In genomic region chr1:145978860-145979745, GRCh38 we compare ENCODE assay signal across 8 cellular contexts. TPM values are rescaled to one million over a fixed set of nuclear protein-coding genes. Genes with fewer than 3 reads are reported as not detected.
DNase-seq lines count a peak whose midpoint lies in the region; ATAC-seq and TF ChIP-seq lines count a peak whose summit lies in the region.

No MANE protein-coding gene starts in this region.

- peaks cover 34% of the 10 kb centered on the region for H3K4me1 Mint-ChIP-seq in nephron

- H3K27me3 Mint-ChIP-seq in nephron (ENCODE audit: low read depth) = no peaks in the 10 kb centered on the region

- DNase-seq in DMS53 (lab: John Stamatoyannopoulos, UW) (peak; percentile 99), IMR-90 (peak; percentile 100), RKO (ENCODE audit: low spot score) (peak; percentile 100), fibroblast of the conjunctiva (ENCODE audit: low read depth) (peak; percentile 100)
- peak; percentile 28 to 65 for DNase-seq in activated T-helper 1 cell treated with anti-CD3 and anti-CD28 coated beads, Interleukin-2, amount 50 U/mL, for 16 hours (ENCODE audit: low read depth in 1 of 2, low spot score in 1 of 2)

- peak overlapping the region; percentile 100 for H3K4ac ChIP-seq in IMR-90 (ENCODE audit: low read depth, low read length)

- peak overlapping the region; percentile 100 for H4K91ac ChIP-seq in IMR-90 (ENCODE audit: insufficient read depth, low read depth, low read length)

- no peaks in the 10 kb centered on the region for H3K36me3 Mint-ChIP-seq in nephron (ENCODE audit: low read depth)

- H2BK15ac ChIP-seq in IMR-90 (ENCODE audit: low read depth, low read length) = peak overlapping the region; percentile 97

- H3K9ac ChIP-seq in IMR-90 (ENCODE audit: low read depth, low read length) (peak overlapping the region; percentile 86), subcutaneous abdominal adipose tissue (ENCODE audit: low read length in 5 of 5) (peak overlapping the region; percentile 52 to 94 (median 74))

- peak; percentile 67; the same call in 1 of the 2 replicates for TF ChIP-seq POLR2A in IMR-90 (IDR thresholded peaks at IDR 0.05; ENCODE audit: low read depth, low read length)

- H3K27ac Mint-ChIP-seq in nephron = no peak overlapping the region

- no peaks in the 10 kb centered on the region for H3K27me3 ChIP-seq in IMR-90 (ENCODE audit: control insufficient read depth, insufficient read depth, low read length)
- no peaks in the 10 kb centered on the region for H3K27me3 ChIP-seq in subcutaneous abdominal adipose tissue (ENCODE audit: control insufficient read depth in 5 of 5, insufficient read depth in 4 of 5, low read length in 5 of 5)

- TF ChIP-seq CTCF in IMR-90 (conservative IDR thresholded peaks at IDR 0.05; ENCODE audit: low read depth, low read length) (no peak), nephron (IDR thresholded peaks at IDR 0.05; ENCODE audit: unreplicated experiment in 3 of 3) (peak; percentile 37 to 45 (median 38))

- H3K9me3 ChIP-seq in IMR-90 (ENCODE audit: control insufficient read depth, insufficient read depth, low read length) = no peaks in the 10 kb centered on the region
- H3K9me3 ChIP-seq in subcutaneous abdominal adipose tissue (ENCODE audit: control insufficient read depth in 5 of 5, low read length in 5 of 5) = no peaks in the 10 kb centered on the region

- dilution Hi-C loops in IMR-90 (cut with HindIII; ENCODE audit: low sequenced_read_pairs, unreplicated experiment) = no loop called here

- H2AK5ac ChIP-seq in IMR-90 (ENCODE audit: low read depth, low read length) = peak overlapping the region; percentile 99

- H4K8ac ChIP-seq in IMR-90 (ENCODE audit: low read depth in 2 of 2, low read length in 2 of 2) = peak overlapping the region; percentile 88 to 100

- no peaks in the 10 kb centered on the region for H4K20me1 ChIP-seq in IMR-90 (ENCODE audit: insufficient read depth, low read length)

- peak overlapping the region; percentile 98 for H2BK120ac ChIP-seq in IMR-90 (ENCODE audit: low read depth, low read length)

- CTCF ChIA-PET in IMR-90 (lab: Yijun Ruan, JAX) = interaction anchor here (0.6 to 3.4 kb wide), 8 partner anchors 13 to 134 kb away, joined by 3 to 29 read pairs (median 4); partner anchors contain the start of genes ANKRD34A, NUDT17, POLR3GL and RBM8A

- peak overlapping the region; percentile 79 for H3K4me2 ChIP-seq in IMR-90 (ENCODE audit: low read depth, low read length)

- H3K4me3 ChIP-seq in IMR-90 (ENCODE audit: insufficient read depth, low read depth, low read length) (peak overlapping the region; percentile 12; the same call in 1 of the 2 replicates), subcutaneous abdominal adipose tissue (ENCODE audit: low read depth in 1 of 5, low read length in 5 of 5) (peak overlapping the region; percentile 30 to 61 (median 49))

- peak overlapping the region; percentile 93 for H4K5ac ChIP-seq in IMR-90 (ENCODE audit: low read depth, low read length)

- TF ChIP-seq RAD21 in IMR-90 (IDR thresholded peaks at IDR 0.05; ENCODE audit: low read length) = no peak

- H3K23ac ChIP-seq in IMR-90 (ENCODE audit: low read depth, low read length) = peak overlapping the region; percentile 100

- 0% methylated on average over 1 of the region's 9 CpGs; no CpG with 5 or more reads in 1 of the 2 experiments for WGBS in IMR-90 (ENCODE audit: extremely low coverage in 2 of 2, insufficient read length in 1 of 2), 2 experiments

- ATAC-seq in GM21576 (IDR thresholded peaks at IDR 0.05; ENCODE audit: unreplicated experiment) (peak; percentile 81), IMR-90 (ENCODE audit: low read depth) (peak; percentile 94)

- H3K14ac ChIP-seq in IMR-90 (replicated peaks; ENCODE audit: low read depth, low read length) = peak overlapping the region; percentile 100

- peaks cover 0 to 12% of the 10 kb centered on the region in 2 experiments; a peak in 3 of 4 replicates for H3K79me1 ChIP-seq in IMR-90 (ENCODE audit: low read depth in 1 of 2, low read length in 2 of 2)

- intact Hi-C loops in IMR-90 (cut with micrococcal nuclease) = loop anchor here (1.0 kb wide), 1 partner anchor 16 kb away; no protein-coding TSS in a partner anchor

- POLR2A ChIA-PET in IMR-90 (lab: Charles Lee; ENCODE audit: unreplicated experiment) = interaction anchor here (0.5 to 2.4 kb wide), 9 partner anchors 9 to 53 kb away, joined by 3 to 11 read pairs (median 3); partner anchors contain the start of genes RBM8A and TXNIP

- no TSS peak for BruUV-seq in IMR-90 (replicated peaks; lab: Mats Ljungman, UMichigan)

- H3K36me3 ChIP-seq in IMR-90 (ENCODE audit: control insufficient read depth, insufficient read depth, low read length) (no peaks in the 10 kb centered on the region), subcutaneous abdominal adipose tissue (ENCODE audit: control insufficient read depth in 5 of 5, insufficient read depth in 5 of 5, low read length in 5 of 5) (peaks cover 0 to 5% (median 0%) of the 10 kb centered on the region in 5 donors)

- in situ Hi-C loops in IMR-90 (cut with MboI; ENCODE audit: low sequenced_read_pairs) = no loop called here

- H3K56ac ChIP-seq in IMR-90 (ENCODE audit: extremely low read depth, insufficient read depth, low read length) = peak overlapping the region; percentile 99

- peak overlapping the region; percentile 93 for H2BK20ac ChIP-seq in IMR-90 (ENCODE audit: low read depth, low read length)

- peak overlapping the region; percentile 99 for H2BK5ac ChIP-seq in IMR-90 (ENCODE audit: low read depth, low read length, poor library complexity, severe bottlenecking)

- H2AFZ ChIP-seq in IMR-90 (replicated peaks; ENCODE audit: low read length, poor library complexity) = peak overlapping the region; percentile 85

- H3K9me1 ChIP-seq in IMR-90 (ENCODE audit: insufficient read depth, low read length) = peaks cover 10% of the 10 kb centered on the region

- H3K27ac ChIP-seq in IMR-90 (ENCODE audit: insufficient read depth, low read length) = peak overlapping the region; percentile 87
- peak overlapping the region; percentile 98 for H3K27ac ChIP-seq in subcutaneous abdominal adipose tissue (ENCODE audit: low read depth, low read length)

- H3K4me3 Mint-ChIP-seq in nephron = no peak overlapping the region

- no peaks in the 10 kb centered on the region for H3K9me3 Mint-ChIP-seq in nephron

- peaks cover 16% of the 10 kb centered on the region for H3K4me1 ChIP-seq in IMR-90 (ENCODE audit: control insufficient read depth, insufficient read depth, low read length)
- H3K4me1 ChIP-seq in subcutaneous abdominal adipose tissue (ENCODE audit: control insufficient read depth in 5 of 5, insufficient read depth in 5 of 5, low read length in 5 of 5) = peaks cover 23 to 73% (median 66%) of the 10 kb centered on the region in 5 donors

- H3K18ac ChIP-seq in IMR-90 (ENCODE audit: low read depth, low read length) = peak overlapping the region; percentile 92

- H2AK9ac ChIP-seq in IMR-90 (replicated peaks; ENCODE audit: low read depth, low read length, poor library complexity) = peak overlapping the region; percentile 99

TF ChIP-seq in IMR-90, 13 proteins besides CTCF, POLR2A, EP300 and RAD21 (continues in another document):
- peak; percentile 67; the same call in 1 of the 2 replicates for TF ChIP-seq MXI1 (IDR thresholded peaks at IDR 0.05; ENCODE audit: borderline replicate concordance, low read depth, low read length)
- TF ChIP-seq MAZ (IDR thresholded peaks at IDR 0.05; ENCODE audit: borderline replicate concordance, low read depth, low read length) = peak; percentile 96
- TF ChIP-seq ELK1 (IDR thresholded peaks at IDR 0.05; ENCODE audit: borderline replicate concordance, low read depth, low read length) = no peak
- 0 out of 2 replicates have a peak, but pooled peaks have one; percentile 27 for TF ChIP-seq CEBPB (IDR thresholded peaks at IDR 0.05; ENCODE audit: low read depth, low read length)
- TF ChIP-seq MAFK (IDR thresholded peaks at IDR 0.05; ENCODE audit: low read depth, low read length) = no peak
- TF ChIP-seq, protein P1, sequence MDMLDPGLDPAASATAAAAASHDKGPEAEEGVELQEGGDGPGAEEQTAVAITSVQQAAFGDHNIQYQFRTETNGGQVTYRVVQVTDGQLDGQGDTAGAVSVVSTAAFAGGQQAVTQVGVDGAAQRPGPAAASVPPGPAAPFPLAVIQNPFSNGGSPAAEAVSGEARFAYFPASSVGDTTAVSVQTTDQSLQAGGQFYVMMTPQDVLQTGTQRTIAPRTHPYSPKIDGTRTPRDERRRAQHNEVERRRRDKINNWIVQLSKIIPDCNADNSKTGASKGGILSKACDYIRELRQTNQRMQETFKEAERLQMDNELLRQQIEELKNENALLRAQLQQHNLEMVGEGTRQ (IDR thresholded peaks at IDR 0.05; ENCODE audit: low read depth, low read length) = 0 out of 2 replicates have a peak, but pooled peaks have one; percentile 9

RNA-seq across cellular contexts. Expression of gene POLR3GL, which starts 14.6 kb away (rescaled TPM):
- 7.9 and 10.3 TPM in 2 replicates for total RNA-seq in IMR-90 (2012; rRNA removed)
- 15.3 and 16.3 TPM in 2 replicates for polyA plus RNA-seq in IMR-90 (2012; rRNA removed)
- polyA plus RNA-seq in IMR-90 (2012; cell fraction: cytosol; rRNA removed) = 7.8 and 9.4 TPM in 2 replicates
- polyA plus RNA-seq in IMR-90 (2012; cell fraction: nucleus; rRNA removed; ENCODE audit: low replicate concordance) = 4.0 and 8.8 TPM in 2 replicates

RNA-seq across cellular contexts. Expression of gene ANKRD34A, which starts 14.7 kb away (rescaled TPM):
- 0.56 and 0.90 TPM in 2 replicates for total RNA-seq in IMR-90 (2012; rRNA removed)
- polyA plus RNA-seq in IMR-90 (2012; rRNA removed) = 1.9 and 2.3 TPM in 2 replicates
- 1.6 and 1.9 TPM in 2 replicates for polyA plus RNA-seq in IMR-90 (2012; cell fraction: cytosol; rRNA removed)
- polyA plus RNA-seq in IMR-90 (2012; cell fraction: nucleus; rRNA removed; ENCODE audit: low replicate concordance) = 2.6 and 2.9 TPM in 2 replicates

RNA-seq across cellular contexts. Expression of gene TXNIP, which starts 17.3 kb away (rescaled TPM):
- 60.0 and 77.2 TPM in 2 replicates for total RNA-seq in IMR-90 (2012; rRNA removed)
- polyA plus RNA-seq in IMR-90 (2012; rRNA removed) = 21.8 and 36.4 TPM in 2 replicates
- 26.3 and 27.4 TPM in 2 replicates for polyA plus RNA-seq in IMR-90 (2012; cell fraction: cytosol; rRNA removed)
- polyA plus RNA-seq in IMR-90 (2012; cell fraction: nucleus; rRNA removed; ENCODE audit: low replicate concordance) = 16.0 and 36.0 TPM in 2 replicates

RNA-seq across cellular contexts. Expression of gene LIX1L, which starts 21.3 kb away (rescaled TPM):
- total RNA-seq in IMR-90 (2012; rRNA removed) = 14.7 and 18.3 TPM in 2 replicates
- polyA plus RNA-seq in IMR-90 (2012; rRNA removed) = 26.9 and 28.8 TPM in 2 replicates
- polyA plus RNA-seq in IMR-90 (2012; cell fraction: cytosol; rRNA removed) = 19.4 and 24.0 TPM in 2 replicates
- polyA plus RNA-seq in IMR-90 (2012; cell fraction: nucleus; rRNA removed; ENCODE audit: low replicate concordance) = 7.0 and 14.4 TPM in 2 replicates

RNA-seq across cellular contexts. Expression of gene HJV, which starts 42.4 kb away (rescaled TPM):
- not detected in 2 replicates for total RNA-seq in IMR-90 (2012; rRNA removed)
- not detected in 2 replicates for polyA plus RNA-seq in IMR-90 (2012; rRNA removed)
- polyA plus RNA-seq in IMR-90 (2012; cell fraction: cytosol; rRNA removed) = not detected in 2 replicates
- not detected in 2 replicates for polyA plus RNA-seq in IMR-90 (2012; cell fraction: nucleus; rRNA removed; ENCODE audit: low replicate concordance)

Comparison
In these comparisons a context has a peak if more than half of its experiments do, and no peak if none do; other contexts are left out.
1. Peak in every context shown above with its lines: DNase-seq, ATAC-seq, H3K4me3 ChIP-seq and H3K27ac ChIP-seq.
2. DNase-seq: peak in every context shown above with its lines; median percentile 100 in IMR-90; 100 in RKO; 100 in fibroblast of the conjunctiva; 99 in DMS53; 46 in activated T-helper 1 cell treated with anti-CD3 and anti-CD28 coated beads, Interleukin-2, amount 50 U/mL, for 16 hours.